ENCODE assay signal across 8 cellular contexts in the genomic region with DNA sequence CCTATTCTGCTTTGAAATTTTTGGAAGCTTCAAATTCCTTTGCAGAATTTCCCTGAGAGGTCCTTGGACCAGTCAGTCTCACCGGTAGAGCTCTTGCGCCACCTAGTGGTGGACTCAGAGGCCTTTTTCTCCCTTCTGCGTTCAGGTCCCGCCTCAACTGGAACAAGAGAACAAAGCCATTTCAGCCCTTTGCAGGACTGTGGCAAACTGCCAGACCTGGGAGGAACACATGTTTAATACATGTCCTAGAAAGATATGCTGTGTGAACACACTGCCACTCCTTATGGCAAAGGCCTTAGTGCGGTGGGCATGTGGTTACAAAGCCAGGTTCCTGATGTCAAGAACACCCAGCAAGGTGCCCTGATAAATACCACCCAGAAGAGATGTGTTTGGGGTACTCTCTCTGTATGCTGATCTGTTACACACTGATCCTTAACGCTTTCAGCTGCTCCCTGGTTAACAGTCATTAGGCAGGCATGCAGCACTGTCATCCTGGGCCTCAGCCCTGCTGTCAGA.
DNase-seq lines count a peak whose midpoint lies in the region; ATAC-seq lines count a peak whose summit lies in the region.

No MANE protein-coding gene starts in this region.

- ATAC-seq in GM18861 (IDR thresholded peaks at IDR 0.05; ENCODE audit: unreplicated experiment) (peak; percentile 75), HG03280 (IDR thresholded peaks at IDR 0.05; ENCODE audit: unreplicated experiment) (peak; percentile 77)

- DNase-seq in AG08396 (ENCODE audit: low spot score) (peak; percentile 81), NCI-H526 treated with DMSO at 0.1 percent for 48 hours (lab: John Stamatoyannopoulos, UW) (peak; percentile 52), dermis microvascular lymphatic vessel endothelial cell (ENCODE audit: low read depth in 2 of 2) (peak; percentile 61 to 74), lung microvascular endothelial cell (ENCODE audit: low read depth in 2 of 2) (peak; percentile 82 to 86)
- peak; percentile 64 for DNase-seq in activated CD4-positive, alpha-beta T cell treated with anti-CD3 and anti-CD28 coated beads, Interleukin-2, amount 50 U/mL, for 1 hour
- DNase-seq in stimulated activated CD8-positive, alpha-beta memory T cell treated with anti-CD3 and anti-CD28 coated beads, Interleukin-15, amount 100 ng/mL, for 4 hours (ENCODE audit: low read depth in 2 of 2), result peak; percentile 21 to 37

Comparison
In these comparisons a context has a peak if more than half of its experiments do, and no peak if none do; other contexts are left out.
1. Peak in every context shown above with its lines: DNase-seq and ATAC-seq.
2. DNase-seq: peak in every context shown above with its lines; median percentile 84 in lung microvascular endothelial cell; 81 in AG08396; 68 in dermis microvascular lymphatic vessel endothelial cell; 64 in activated CD4-positive, alpha-beta T cell treated with anti-CD3 and anti-CD28 coated beads, Interleukin-2, amount 50 U/mL, for 1 hour; 52 in NCI-H526 treated with DMSO at 0.1 percent for 48 hours; 29 in stimulated activated CD8-positive, alpha-beta memory T cell treated with anti-CD3 and anti-CD28 coated beads, Interleukin-15, amount 100 ng/mL, for 4 hours.